8 cellular contexts compared by ENCODE assay signal in genomic region chr9:129641751-129642585, GRCh38. TPM values are rescaled to one million over a fixed set of nuclear protein-coding genes. Genes with fewer than 3 reads are reported as not detected.
DNase-seq lines count a peak whose midpoint lies in the region; ATAC-seq and TF ChIP-seq lines count a peak whose summit lies in the region.

Gene ASB6 (minus strand): TSS chr9:129642151. CDS start chr9:129641999, 152 bp downstream.

- peaks cover 10% of the 10 kb centered on the region for H3K79me2 ChIP-seq in GM23338 (replicated peaks; ENCODE audit: insufficient read depth)

- H3K9me3 ChIP-seq in stomach smooth muscle (ENCODE audit: control insufficient read depth in 2 of 2, low read length in 2 of 2): no peaks in the 10 kb centered on the region

- H3K36me3 ChIP-seq in GM23338 (ENCODE audit: insufficient read depth): no peaks in the 10 kb centered on the region
- H3K36me3 ChIP-seq in stomach smooth muscle (ENCODE audit: control insufficient read depth in 2 of 2, insufficient read depth in 2 of 2, low read length in 2 of 2): peaks cover 15 to 25% of the 10 kb centered on the region in 2 donors

- peaks cover 21% of the 10 kb centered on the region for H3K27me3 Mint-ChIP-seq in GM23338 (ENCODE audit: insufficient read depth, low read depth, poor library complexity)
- H3K27me3 Mint-ChIP-seq in neural crest cell (ENCODE audit: low read depth): peaks cover 3% of the 10 kb centered on the region

- ATAC-seq in GM23338: peak; percentile 97

- H3K4me1 ChIP-seq in GM23338 (ENCODE audit: insufficient read depth): no peaks in the 10 kb centered on the region
- peaks cover 30% of the 10 kb centered on the region for H3K4me1 ChIP-seq in stomach smooth muscle (ENCODE audit: control insufficient read depth, insufficient read depth, low read length)

- H3K9me2 ChIP-seq in GM23338 (ENCODE audit: insufficient read depth): no peaks in the 10 kb centered on the region

- H4K20me1 ChIP-seq in GM23338 (replicated peaks; ENCODE audit: insufficient read depth): peaks cover 16% of the 10 kb centered on the region

- peak within 1 kb of the TSS; percentile 99 for H2AFZ ChIP-seq in GM23338

- H3F3A ChIP-seq in GM23338 (replicated peaks; ENCODE audit: low read depth): no peaks in the 10 kb centered on the region

- peaks cover 9% of the 10 kb centered on the region for H3K4me1 Mint-ChIP-seq in GM23338
- H3K4me1 Mint-ChIP-seq in neural crest cell: peaks cover 20% of the 10 kb centered on the region

- TF ChIP-seq CTCF in GM23338 (conservative IDR thresholded peaks at IDR 0.05; ENCODE audit: low read depth in 2 of 2) (peak; percentile 74 to 75), LNCAP (IDR thresholded peaks at IDR 0.05) (peak; percentile 100), fibroblast of villous mesenchyme (IDR thresholded peaks at IDR 0.05; ENCODE audit: insufficient read depth, low read depth, low read length) (peak; percentile 90), neural crest cell (conservative IDR thresholded peaks at IDR 0.05) (peak; percentile 99)

- H3K9ac ChIP-seq in stomach smooth muscle (ENCODE audit: low read length in 2 of 2): peak within 1 kb of the TSS; percentile 80 to 86

- H3K27ac ChIP-seq in GM23338 (ENCODE audit: low read depth) (no peak within 1 kb of the TSS), stomach smooth muscle (ENCODE audit: low read length) (peak within 1 kb of the TSS; percentile 88)

- H3K36me3 Mint-ChIP-seq in GM23338 (ENCODE audit: low read depth): peaks cover 13% of the 10 kb centered on the region
- peaks cover 2% of the 10 kb centered on the region for H3K36me3 Mint-ChIP-seq in neural crest cell (ENCODE audit: low read depth)

- peak within 1 kb of the TSS; percentile 91 for H3K4me2 ChIP-seq in GM23338

- no peaks in the 10 kb centered on the region for H3K27me3 ChIP-seq in GM23338 (ENCODE audit: insufficient read depth)
- no peaks in the 10 kb centered on the region for H3K27me3 ChIP-seq in stomach smooth muscle (ENCODE audit: control insufficient read depth in 1 of 2, insufficient read depth in 2 of 2, low read length in 2 of 2)

- no peak within 1 kb of the TSS; the same call in 1 of the 2 replicates for H3K27ac Mint-ChIP-seq in GM23338
- peak within 1 kb of the TSS; percentile 48 for H3K27ac Mint-ChIP-seq in neural crest cell (ENCODE audit: unreplicated experiment)

- H3K4me3 Mint-ChIP-seq in GM23338: peak within 1 kb of the TSS; percentile 83
- peak within 1 kb of the TSS; percentile 87 for H3K4me3 Mint-ChIP-seq in neural crest cell

- H3K9me3 Mint-ChIP-seq in GM23338 (no peaks in the 10 kb centered on the region; the same call in 2 of the 3 replicates), neural crest cell (no peaks in the 10 kb centered on the region)

- peak; percentile 96 for DNase-seq in ELR (ENCODE audit: low read depth)
- DNase-seq in GM23338 (ENCODE audit: low spot score): peak; percentile 98
- DNase-seq in SHP77 (lab: John Stamatoyannopoulos, UW): peak; percentile 90 to 93
- DNase-seq in activated effector memory CD4-positive, alpha-beta T cell treated with anti-CD3 and anti-CD28 coated beads, Interleukin-2, amount 50 U/mL, for 16 hours: peak; percentile 99
- DNase-seq in fibroblast of villous mesenchyme (ENCODE audit: low read depth): peak; percentile 97
- DNase-seq in neural crest cell (ENCODE audit: low read depth, low spot score): peak; percentile 100

- H3K4me3 ChIP-seq in GM23338 (peak within 1 kb of the TSS; percentile 94), fibroblast of villous mesenchyme (ENCODE audit: low read depth, low read length) (peak within 1 kb of the TSS; percentile 96), stomach smooth muscle (ENCODE audit: low read length in 2 of 2) (peak within 1 kb of the TSS; percentile 83 to 97)

TF ChIP-seq in GM23338, 12 proteins besides CTCF, POLR2A, EP300 and RAD21 (continues in another document):
- TF ChIP-seq NANOG (IDR thresholded peaks at IDR 0.05; ENCODE audit: borderline replicate concordance) (no peak), EZH2 (IDR thresholded peaks at IDR 0.05; ENCODE audit: low read depth, unreplicated experiment) (no peak), POLR2AphosphoS5 (IDR thresholded peaks at IDR 0.05; ENCODE audit: low read depth) (peak; percentile 81), ZNF331 (CRISPR knock-in tag; IDR thresholded peaks at IDR 0.05; ENCODE audit: low read depth) (no peak), REST (IDR thresholded peaks at IDR 0.05; ENCODE audit: unreplicated experiment) (no peak), JUNB (IDR thresholded peaks at IDR 0.05; ENCODE audit: unreplicated experiment) (no peak), CREB1 (CRISPR knock-in tag; IDR thresholded peaks at IDR 0.05; ENCODE audit: low read depth) (peak; percentile 77), ZNF114 (CRISPR knock-in tag; IDR thresholded peaks at IDR 0.05) (no peak), EZH2phosphoT487 (IDR thresholded peaks at IDR 0.05; ENCODE audit: unreplicated experiment) (no peak), ETS1 (IDR thresholded peaks at IDR 0.05) (peak; percentile 80)

RNA-seq across cellular contexts. Expression of gene ASB6, which starts in this region (rescaled TPM):
- 15.6 and 19.8 TPM in 2 replicates for total RNA-seq in GM23338 (2014; rRNA removed; shearing (Covaris generic))
- 8.8 and 9.7 TPM in 2 replicates for polyA plus RNA-seq in GM23338 (2016; fragmentation: Nextera tagmentation; extraction: Ambion mirVana)
- total RNA-seq in fibroblast of villous mesenchyme: 16.8 and 20.3 TPM in 2 replicates
- 20.9 and 21.9 TPM in 2 replicates for total RNA-seq in neural crest cell
